9 cellular contexts compared by ENCODE assay signal in genomic region chr1:244801246-244801645, GRCh38. TPM values are rescaled to one million over a fixed set of nuclear protein-coding genes. Genes with fewer than 3 reads are reported as not detected.
DNase-seq lines count a peak whose midpoint lies in the region; ATAC-seq and TF ChIP-seq lines count a peak whose summit lies in the region.
"Had no signal": no experiment of that assay in that cellular context is flagged by ENCODE, and none has a peak within 500 bp of the region (broad histone marks: within the 10 kb centered on the region; RNA-seq: fewer than 3 reads in every experiment).

No MANE protein-coding gene starts in this region.

- no peaks in the 10 kb centered on the region for H3K4me1 ChIP-seq in mucosa of descending colon (ENCODE audit: low read depth)
- H3K4me1 ChIP-seq in thyroid gland: no peaks in the 10 kb centered on the region

- H3K27ac ChIP-seq in coronary artery (no peak overlapping the region), thyroid gland (no peak overlapping the region)

- CTCF ChIA-PET in activated CD4-positive, alpha-beta T cell treated with anti-CD3 and anti-CD28 coated beads for 36 hours (lab: Charles Lee): interaction anchor here (0.6 to 4.8 kb wide), 28 partner anchors 10 to 354 kb away, joined by 3 to 60 read pairs (median 4); partner anchors contain the start of gene DESI2

- H3K9me3 ChIP-seq in mucosa of descending colon: no peaks in the 10 kb centered on the region
- no peaks in the 10 kb centered on the region for H3K9me3 ChIP-seq in thyroid gland

- no peak overlapping the region for H3K4me3 Mint-ChIP-seq in activated CD4-positive, alpha-beta T cell treated with anti-CD3 and anti-CD28 coated beads for 36 hours
- H3K4me3 Mint-ChIP-seq: T-helper 1 cell treated with Interleukin-12 subunit alpha and Interleukin-12 subunit beta and Interleukin-4 antibody, amounts not matched to agents 30 μg/mL and 1 μg/mL, for 36 hours had no signal

- POLR2A ChIA-PET in activated CD4-positive, alpha-beta T cell treated with anti-CD3 and anti-CD28 coated beads for 36 hours (lab: Charles Lee): no interaction called here

- no peak overlapping the region for H3K27ac Mint-ChIP-seq in activated CD4-positive, alpha-beta T cell treated with anti-CD3 and anti-CD28 coated beads for 36 hours
- H3K27ac Mint-ChIP-seq: T-helper 1 cell treated with Interleukin-12 subunit alpha and Interleukin-12 subunit beta and Interleukin-4 antibody, amounts not matched to agents 30 μg/mL and 1 μg/mL, for 36 hours had no signal

- no peaks in the 10 kb centered on the region for H3K27me3 ChIP-seq in thyroid gland

- 53 to 58% methylated on average over 14 of the region's 14 CpGs for WGBS in thyroid gland, 2 donors

- ATAC-seq in GM21619 (IDR thresholded peaks at IDR 0.05; ENCODE audit: unreplicated experiment): peak; percentile 83
- peak; percentile 93 for ATAC-seq in activated CD4-positive, alpha-beta T cell treated with anti-CD3 and anti-CD28 coated beads for 36 hours
- peak; percentile 36 for ATAC-seq in mucosa of descending colon

- TF ChIP-seq POLR2A in thyroid gland (IDR thresholded peaks at IDR 0.05): no peak

- TF ChIP-seq CTCF in coronary artery (IDR thresholded peaks at IDR 0.05) (peak; percentile 22), mucosa of descending colon (IDR thresholded peaks at IDR 0.05) (no peak), thyroid gland (IDR thresholded peaks at IDR 0.05) (peak in 5 of 6 experiments; percentile 18 to 52 (median 36))

- no peaks in the 10 kb centered on the region for H3K36me3 Mint-ChIP-seq in activated CD4-positive, alpha-beta T cell treated with anti-CD3 and anti-CD28 coated beads for 36 hours (ENCODE audit: low read depth)

- H3K36me3 ChIP-seq in mucosa of descending colon (ENCODE audit: low read depth): no peaks in the 10 kb centered on the region
- no peaks in the 10 kb centered on the region for H3K36me3 ChIP-seq in thyroid gland

- no peaks in the 10 kb centered on the region for H3K9me3 Mint-ChIP-seq in activated CD4-positive, alpha-beta T cell treated with anti-CD3 and anti-CD28 coated beads for 36 hours (ENCODE audit: low read depth)
- H3K9me3 Mint-ChIP-seq: T-helper 1 cell treated with Interleukin-12 subunit alpha and Interleukin-12 subunit beta and Interleukin-4 antibody, amounts not matched to agents 30 μg/mL and 1 μg/mL, for 36 hours had no signal

- intact Hi-C loops in activated CD4-positive, alpha-beta T cell treated with anti-CD3 and anti-CD28 coated beads for 36 hours (cut with DNase I, micrococcal nuclease): loop anchor here (1.0 to 2.0 kb wide), 2 partner anchors 34 to 241 kb away; partner anchors contain the start of gene COX20 (in 1 of the 2)
- intact Hi-C loops in mucosa of descending colon (cut with DNase I, micrococcal nuclease) (no loop called here), thyroid gland (cut with DNase I) (no loop called here)

- H3K4me3 ChIP-seq in coronary artery (no peak overlapping the region), mucosa of descending colon (no peak overlapping the region), thyroid gland (replicated peaks in 1 of 3) (no peak overlapping the region)

- DNase-seq in DMS53 (lab: John Stamatoyannopoulos, UW) (peak; percentile 80), MV-4-11 (lab: John Stamatoyannopoulos, UW) (peak; percentile 45), coronary artery (ENCODE audit: low spot score) (no peak), mucosa of descending colon (peak in 1 of 3 donors; percentile 19), thyroid gland (peak in 1 of 2 donors; percentile 8), cerebellar nuclear complex (lab: John Stamatoyannopoulos, UW) (no peak)
- DNase-seq in activated CD4-positive, alpha-beta T cell treated with anti-CD3 and anti-CD28 coated beads for 36 hours: peak; percentile 72

- peaks cover 2% of the 10 kb centered on the region for H3K4me1 Mint-ChIP-seq in activated CD4-positive, alpha-beta T cell treated with anti-CD3 and anti-CD28 coated beads for 36 hours

- H3K27me3 Mint-ChIP-seq in activated CD4-positive, alpha-beta T cell treated with anti-CD3 and anti-CD28 coated beads for 36 hours: no peaks in the 10 kb centered on the region

RNA-seq across cellular contexts. Expression of gene COX20, which starts 34.2 kb away (rescaled TPM):
- 10 to 100 TPM; 32.0 to 33.2 TPM for total RNA-seq in activated CD4-positive, alpha-beta T cell treated with anti-CD3 and anti-CD28 coated beads for 36 hours
- 10 to 100 TPM; 18.9 to 37.7 (median 32.3) TPM for total RNA-seq in mucosa of descending colon
- total RNA-seq in thyroid gland: 10 to 100 TPM; 68.8 to 83.6 (median 73.5) TPM

Comparison
In these comparisons a context has a peak if more than half of its experiments do, and no peak if none do; other contexts are left out.
1. DNase-seq: peak in DMS53 (single experiment), MV-4-11 (single experiment) and activated CD4-positive, alpha-beta T cell treated with anti-CD3 and anti-CD28 coated beads for 36 hours (single experiment); none in coronary artery (single experiment) and cerebellar nuclear complex (0 of 2).
2. ATAC-seq: peak in every context shown above with its lines; median percentile 93 in activated CD4-positive, alpha-beta T cell treated with anti-CD3 and anti-CD28 coated beads for 36 hours; 83 in GM21619; 36 in mucosa of descending colon.
3. intact Hi-C loops: an anchor here in activated CD4-positive, alpha-beta T cell treated with anti-CD3 and anti-CD28 coated beads for 36 hours (1.0 to 2.0 kb wide); none called in mucosa of descending colon and thyroid gland.